ENCODE assay signal across 24 cellular contexts in the genomic region with DNA sequence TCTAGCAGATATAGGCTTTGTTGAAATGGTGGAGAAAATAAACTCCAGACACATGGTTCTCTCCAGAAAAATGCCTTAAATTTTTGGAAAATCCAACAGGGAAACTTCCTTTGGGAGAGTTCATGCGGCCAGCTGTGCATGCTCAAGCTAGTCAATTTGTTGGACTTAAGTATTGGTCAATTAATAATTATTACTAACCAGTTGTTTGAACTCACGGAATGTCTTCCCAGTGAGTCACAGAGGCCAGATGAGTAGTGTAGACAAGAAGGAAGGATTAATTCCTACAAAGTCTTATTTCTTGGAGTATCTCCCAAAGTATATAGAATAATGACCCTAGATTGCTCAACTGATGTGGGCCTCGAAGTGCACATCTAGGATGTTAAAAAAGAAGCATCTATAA.
"Had no signal": no experiment of that assay in that cellular context is flagged by ENCODE, and none has a peak within 500 bp of the region (broad histone marks: within the 10 kb centered on the region; RNA-seq: fewer than 3 reads in every experiment).

No MANE protein-coding gene starts in this region.

- H3K36me3 ChIP-seq: ascending aorta, esophagus muscularis mucosa, left ventricle myocardium inferior, thyroid gland had no signal

- H3K27me3 Mint-ChIP-seq: activated B cell treated with CpG ODN at 0.5 μM for 24 hours; activated T-cell treated with anti-CD3 and anti-CD28 coated beads, Interleukin-2, amount 50 U/mL, for 24 hours had no signal

- H3K4me3 ChIP-seq: ascending aorta, esophagus muscularis mucosa, left ventricle myocardium inferior, thyroid gland had no signal

- H3K4me1 ChIP-seq: ascending aorta, esophagus muscularis mucosa, thyroid gland had no signal

- H3K27me3 ChIP-seq: ascending aorta, esophagus muscularis mucosa, thyroid gland had no signal

- H3K9me3 ChIP-seq: ascending aorta, esophagus muscularis mucosa, left ventricle myocardium inferior, thyroid gland had no signal

- H3K4me3 Mint-ChIP-seq: activated B cell treated with CpG ODN at 0.5 μM for 24 hours; activated CD8-positive, alpha-beta T cell treated with anti-CD3 and anti-CD28 coated beads, Interleukin-2, amount 10 ng/mL, durations not matched to agents 7 days and 5 days; activated T-cell treated with anti-CD3 and anti-CD28 coated beads, Interleukin-2, amount 50 U/mL, for 24 hours; nephron progenitor cell had no signal

- H3K9me3 Mint-ChIP-seq: activated B cell treated with CpG ODN at 0.5 μM for 24 hours; activated T-cell treated with anti-CD3 and anti-CD28 coated beads, Interleukin-2, amount 50 U/mL, for 24 hours; activated T-helper 2 cell treated with anti-CD3 and anti-CD28 coated beads, Interferon-gamma antibody, Interleukin-2, Interleukin-4, amounts not matched to agents 10 μg/mL and 5 μg/mL and 100 μg/mL, durations not matched to agents 14 hours and 24 hours and 36 hours; nephron progenitor cell had no signal

- H3K27ac ChIP-seq: ascending aorta, esophagus muscularis mucosa, left ventricle myocardium inferior, thyroid gland had no signal

- H3K4me1 Mint-ChIP-seq: activated B cell treated with CpG ODN at 0.5 μM for 24 hours, nephron progenitor cell had no signal

- DNase-seq: activated B cell treated with CpG ODN at 0.5 μM for 24 hours; activated CD4-positive, alpha-beta T cell treated with anti-CD3 and anti-CD28 coated beads for 48 hours; activated CD8-positive, alpha-beta T cell treated with anti-CD3 and anti-CD28 coated beads, Interleukin-2, amount 10 ng/mL, durations not matched to agents 7 days and 5 days; activated naive CD4-positive, alpha-beta T cell treated with Interleukin-2 at 50 U/mL for 16 hours; activated T-cell treated with anti-CD3 and anti-CD28 coated beads, Interleukin-2, amount 50 U/mL, for 24 hours; effector CD4-positive, alpha-beta T cell; foreskin melanocyte; glutamatergic neuron; hypothalamus; kidney; left ventricle myocardium inferior; mammary epithelial cell; nephron progenitor cell; occipital lobe; posterior cingulate gyrus; retina; stimulated activated CD4-positive, alpha-beta T cell treated with anti-CD3 and anti-CD28 coated beads, Interleukin-2, amount 100 ng/mL, for 24 hours; stimulated activated naive CD4-positive, alpha-beta T cell treated with Interleukin-2 at 50 U/mL for 16 hours; T-helper 1 cell; T-helper 9 cell; thyroid gland had no signal

- H3K27ac Mint-ChIP-seq: activated B cell treated with CpG ODN at 0.5 μM for 24 hours; activated CD8-positive, alpha-beta T cell treated with anti-CD3 and anti-CD28 coated beads, Interleukin-2, amount 10 ng/mL, durations not matched to agents 7 days and 5 days; activated T-cell treated with anti-CD3 and anti-CD28 coated beads, Interleukin-2, amount 50 U/mL, for 24 hours; activated T-helper 2 cell treated with anti-CD3 and anti-CD28 coated beads, Interferon-gamma antibody, Interleukin-2, Interleukin-4, amounts not matched to agents 10 μg/mL and 5 μg/mL and 100 μg/mL, durations not matched to agents 14 hours and 24 hours and 36 hours; nephron progenitor cell had no signal

- FAIRE-seq: kidney had no signal
